Comparison of ENCODE assay signal across 17 cellular contexts in genomic region chr2:129861666-129862288, GRCh38.
DNase-seq lines count a peak whose midpoint lies in the region; ATAC-seq, FAIRE-seq and TF ChIP-seq lines count a peak whose summit lies in the region.
"Had no signal": no experiment of that assay in that cellular context is flagged by ENCODE, and none has a peak within 500 bp of the region (broad histone marks: within the 10 kb centered on the region; RNA-seq: fewer than 3 reads in every experiment).

No MANE protein-coding gene starts in this region.

- H3K27ac ChIP-seq in HEK293 (ENCODE audit: extremely low read depth, low read depth, low read length) = no peak overlapping the region
- H3K27ac ChIP-seq in H1 (ENCODE audit: low read depth, low read length) = no peak overlapping the region
- H3K27ac ChIP-seq in neuronal stem cell (replicated peaks; ENCODE audit: low read length) = no peak overlapping the region
- H3K27ac ChIP-seq: C4-2B had no signal

- H3K36me3 ChIP-seq in HEK293 (ENCODE audit: control insufficient read depth in 2 of 2, insufficient read depth in 1 of 2, low read length in 2 of 2) (no peaks in the 10 kb centered on the region), H1 (ENCODE audit: control insufficient read depth in 2 of 4, insufficient read depth in 4 of 4, low read length in 3 of 4) (no peaks in the 10 kb centered on the region), neuronal stem cell (replicated peaks in 1 of 2; ENCODE audit: control insufficient read depth in 2 of 2, insufficient read depth in 2 of 2, low read length in 2 of 2) (no peaks in the 10 kb centered on the region)

- H3K4me2 ChIP-seq in H1 (ENCODE audit: insufficient read depth in 1 of 2, low read depth in 2 of 2, low read length in 2 of 2) (no peak overlapping the region), neuronal stem cell (ENCODE audit: insufficient read depth, low read length, poor library complexity, severe bottlenecking) (no peak overlapping the region)

- TF ChIP-seq CTCF in HEK293 (tag by site-specific recombination; IDR thresholded peaks at IDR 0.05) (no peak), H1 (IDR thresholded peaks at IDR 0.05; ENCODE audit: control extremely low read depth in 1 of 3, insufficient read depth in 1 of 3, low read depth in 1 of 3, low read length in 3 of 3) (no peak)

- H4K91ac ChIP-seq in H1 (replicated peaks; ENCODE audit: insufficient read length, low read length) (no peak overlapping the region), neuronal stem cell (ENCODE audit: low read depth, low read length, poor library complexity) (peak overlapping the region; percentile 30)

- H3K9ac ChIP-seq in H1 (replicated peaks in 1 of 4; ENCODE audit: extremely low read depth in 1 of 4, low read depth in 3 of 4, low read length in 3 of 4) (no peak overlapping the region), neuronal stem cell (ENCODE audit: low read depth, low read length, poor library complexity) (no peak overlapping the region)

- no peak for TF ChIP-seq EP300 in H1 (IDR thresholded peaks at IDR 0.05; ENCODE audit: borderline replicate concordance in 1 of 2, low read depth in 2 of 2, low read length in 2 of 2)

- H3K79me1 ChIP-seq in H1 (ENCODE audit: low read depth, low read length) (no peaks in the 10 kb centered on the region; the same call in 1 of the 2 replicates), neuronal stem cell (ENCODE audit: low read depth, low read length) (no peaks in the 10 kb centered on the region)

- no peaks in the 10 kb centered on the region for H4K20me1 ChIP-seq in H1 (replicated peaks in 1 of 2; ENCODE audit: control insufficient read depth in 1 of 2, insufficient read depth in 2 of 2, low read length in 2 of 2)

- CTCF ChIA-PET in HEK293 (lab: Yijun Ruan, JAX) (interaction anchor here (0.7 kb wide), 1 partner anchor 11 kb away, joined by 3 read pairs; no protein-coding TSS in a partner anchor), H1 (lab: Charles Lee; ENCODE audit: partially characterized antibody) (interaction anchor here (1.1 to 1.9 kb wide), 4 partner anchors 9 to 89 kb away, joined by 4 to 8 read pairs (median 6); no protein-coding TSS in a partner anchor)

- H2AK5ac ChIP-seq in H1 (ENCODE audit: low read depth, low read length) = no peak overlapping the region
- H2AK5ac ChIP-seq in neuronal stem cell (ENCODE audit: low read depth, low read length) = no peak overlapping the region

- ATAC-seq in HG02852 (IDR thresholded peaks at IDR 0.05; ENCODE audit: unreplicated experiment) = no peak
- ATAC-seq: HCT116, HepG2 had no signal

- H3K23ac ChIP-seq in H1 (ENCODE audit: insufficient read length) (no peak overlapping the region), neuronal stem cell (ENCODE audit: low read depth, low read length, poor library complexity) (peak overlapping the region; percentile 52)

- H3K9me3 ChIP-seq in HEK293 (ENCODE audit: control insufficient read depth, insufficient read depth, low read depth, low read length) = no peaks in the 10 kb centered on the region
- no peaks in the 10 kb centered on the region for H3K9me3 ChIP-seq in H1 (ENCODE audit: insufficient read depth in 2 of 2, low read depth in 1 of 2, low read length in 1 of 2)
- H3K9me3 ChIP-seq in neuronal stem cell (replicated peaks in 1 of 2; ENCODE audit: control insufficient read depth in 2 of 2, insufficient read depth in 1 of 2, low read depth in 1 of 2, low read length in 2 of 2) = no peaks in the 10 kb centered on the region

- H3K4me3 ChIP-seq in HEK293 (ENCODE audit: low read depth, low read length) (no peak overlapping the region), H1 (ENCODE audit: extremely low read depth in 1 of 4, insufficient read depth in 2 of 4, low read depth in 3 of 4, low read length in 4 of 4) (no peak overlapping the region), neuronal stem cell (ENCODE audit: low read length in 2 of 2) (no peak overlapping the region)

- no peak for TF ChIP-seq RAD21 in H1 (IDR thresholded peaks at IDR 0.05 in 1 of 2, conservative IDR thresholded peaks at IDR 0.05 in 1 of 2; ENCODE audit: low read depth in 2 of 2, low read length in 2 of 2)

- no peak overlapping the region for H2BK5ac ChIP-seq in H1 (ENCODE audit: low read depth, low read length)
- H2BK5ac ChIP-seq in neuronal stem cell (ENCODE audit: low read length) = peak overlapping the region; percentile 39

- H3K4me1 ChIP-seq in HEK293 (ENCODE audit: control insufficient read depth, insufficient read depth, low read length) (no peaks in the 10 kb centered on the region; the same call in 1 of the 2 replicates), H1 (replicated peaks in 1 of 4; ENCODE audit: control insufficient read depth in 3 of 4, insufficient read depth in 4 of 4, low read length in 3 of 4) (peaks cover 0 to 6% (median 0%) of the 10 kb centered on the region in 4 experiments; a peak in 2 of 7 replicates), neuronal stem cell (ENCODE audit: control insufficient read depth in 2 of 2, insufficient read depth in 1 of 2, low read depth in 1 of 2, low read length in 2 of 2) (peaks cover 0 to 2% of the 10 kb centered on the region in 2 donors)

- H2BK20ac ChIP-seq in H1 (ENCODE audit: low read length) = peak overlapping the region; percentile 48; the same call in 1 of the 2 replicates

- H3K27me3 ChIP-seq in H1 (replicated peaks in 1 of 4; ENCODE audit: control insufficient read depth in 3 of 4, extremely low read depth in 1 of 4, insufficient read depth in 3 of 4, low read length in 3 of 4) (no peaks in the 10 kb centered on the region), neuronal stem cell (ENCODE audit: control insufficient read depth in 3 of 3, insufficient read depth in 3 of 3, low read depth in 1 of 3, low read length in 3 of 3) (no peaks in the 10 kb centered on the region)

- no peak for TF ChIP-seq POLR2A in H1 (IDR thresholded peaks at IDR 0.05; ENCODE audit: control extremely low read depth in 1 of 2, low read depth in 2 of 2, low read length in 2 of 2)

- FAIRE-seq in H1 (lab: Jason Lieb, UNC) = no peak
- FAIRE-seq: G401.6, GM12891, HepG2, HTR-8/SVneo had no signal

- H2BK12ac ChIP-seq in H1 (ENCODE audit: low read depth, low read length) = no peak overlapping the region
- H2BK12ac ChIP-seq in neuronal stem cell (ENCODE audit: low read length) = no peak overlapping the region

- H3K18ac ChIP-seq in H1 (ENCODE audit: extremely low read depth, low read length) (no peak overlapping the region), neuronal stem cell (ENCODE audit: low read length) (peak overlapping the region; percentile 57)

- H2BK15ac ChIP-seq in H1 (ENCODE audit: low read length) (no peak overlapping the region), neuronal stem cell (ENCODE audit: low read length) (no peak overlapping the region)

- H3K4ac ChIP-seq in H1 (replicated peaks; ENCODE audit: insufficient read length, low read depth, low read length) = no peak overlapping the region
- no peak overlapping the region for H3K4ac ChIP-seq in neuronal stem cell (ENCODE audit: low read length)

- no peaks in the 10 kb centered on the region for H3K79me2 ChIP-seq in H1 (ENCODE audit: control insufficient read depth in 1 of 2, insufficient read depth in 2 of 2, low read length in 2 of 2)

- H3K14ac ChIP-seq in H1 (ENCODE audit: insufficient read length) = no peak overlapping the region
- H3K14ac ChIP-seq in neuronal stem cell (ENCODE audit: low read length) = no peak overlapping the region

- H4K8ac ChIP-seq in H1 (ENCODE audit: extremely low read depth, insufficient read depth, low read length) (no peak overlapping the region; the same call in 1 of the 2 replicates), neuronal stem cell (ENCODE audit: low read depth, low read length) (no peak overlapping the region)

- H4K5ac ChIP-seq in H1 (ENCODE audit: insufficient read length, low read depth, low read length) = no peak overlapping the region

- H3K56ac ChIP-seq in H1 (replicated peaks; ENCODE audit: insufficient read length, low read depth, low read length) = no peak overlapping the region

- DNase-seq in ELF-1 (ENCODE audit: low read depth, low spot score) = peak; percentile 66
- no peak for DNase-seq in H1 (ENCODE audit: low read depth in 1 of 2, low spot score in 2 of 2)
- DNase-seq in neuronal stem cell (ENCODE audit: low spot score) = no peak
- no peak for DNase-seq in SK-N-DZ (ENCODE audit: low spot score)
- no peak for DNase-seq in hypothalamus (lab: John Stamatoyannopoulos, UW)
- DNase-seq: ACHN; CD4-positive, alpha-beta memory T cell; DMS79; GOT3 had no signal

- POLR2A ChIA-PET in HEK293 (lab: Yijun Ruan, JAX) (no interaction called here), H1 (lab: Charles Lee; ENCODE audit: partially characterized antibody) (no interaction called here)

- 0 out of 2 replicates have a peak, but pooled peaks cover 1% of the 10 kb centered on the region for H3K23me2 ChIP-seq in H1 (ENCODE audit: low read depth, low read length)

- 89% methylated on average over 10 of the region's 10 CpGs; no CpG with 5 or more reads in 1 of the 2 experiments for WGBS in H1 (ENCODE audit: extremely low coverage in 1 of 2, insufficient coverage in 1 of 2, insufficient read length in 1 of 2, insufficient replicate concordance in 2 of 2, low coverage in 1 of 2, low lambda C conversion rate in 2 of 2, missing lambda C conversion rate in 1 of 2), 2 experiments
- no CpG with 5 or more reads among the region's 10 CpGs for WGBS in neuronal stem cell (ENCODE audit: extremely low coverage in 2 of 2, insufficient read length in 2 of 2, insufficient replicate concordance in 1 of 2), 2 donors

- H2BK120ac ChIP-seq in H1 (replicated peaks; ENCODE audit: low read depth, low read length) (no peak overlapping the region), neuronal stem cell (ENCODE audit: low read depth, low read length) (peak overlapping the region; percentile 81)

- H2AFZ ChIP-seq in H1 (ENCODE audit: low read length) (no peak overlapping the region), neuronal stem cell (ENCODE audit: low read length) (no peak overlapping the region)

TF ChIP-seq in HEK293, 187 proteins besides CTCF, POLR2A, EP300 and RAD21:
- TF ChIP-seq SP2 (tag by site-specific recombination; IDR thresholded peaks at IDR 0.05) (no peak), ZNF549 (tag by site-specific recombination; IDR thresholded peaks at IDR 0.05) (no peak), SCRT2 (tag by site-specific recombination; IDR thresholded peaks at IDR 0.05) (0 out of 2 replicates have a peak, but pooled peaks have one; percentile 22), ZEB2 (tag by site-specific recombination; IDR thresholded peaks at IDR 0.05) (no peak)

TF ChIP-seq in H1, 55 proteins besides CTCF, POLR2A, EP300 and RAD21:
- TF ChIP-seq GTF2F1 (IDR thresholded peaks at IDR 0.05; ENCODE audit: borderline replicate concordance, low read depth, low read length) (no peak), SIX5 (IDR thresholded peaks at IDR 0.05; ENCODE audit: low read depth, low read length) (no peak), YY1 (IDR thresholded peaks at IDR 0.05; ENCODE audit: low read depth, low read length) (no peak), CREB1 (IDR thresholded peaks at IDR 0.05) (no peak), CHD1 (IDR thresholded peaks at IDR 0.05; ENCODE audit: low read depth, low read length) (no peak), TAF7 (optimal IDR thresholded peaks at IDR 0.05; ENCODE audit: borderline replicate concordance, low read depth, low read length) (no peak), BRCA1 (IDR thresholded peaks at IDR 0.05; ENCODE audit: low read depth, low read length) (no peak), ASH2L (IDR thresholded peaks at IDR 0.05; ENCODE audit: low read length) (no peak)
